In genomic region chr9:136526625-136527066, GRCh38 we compare ENCODE assay signal across 11 cellular contexts. TPM values are rescaled to one million over a fixed set of nuclear protein-coding genes. Genes with fewer than 3 reads are reported as not detected.
A peak's percentile ranks its signal among the peaks of the same experiment; 100 is the strongest.
DNase-seq lines count a peak whose midpoint lies in the region; ATAC-seq and TF ChIP-seq lines count a peak whose summit lies in the region.
"Had no signal": no experiment of that assay in that cellular context is flagged by ENCODE, and none has a peak within 500 bp of the region (broad histone marks: within the 10 kb centered on the region; RNA-seq: fewer than 3 reads in every experiment).

No MANE protein-coding gene starts in this region.

- TF ChIP-seq POLR2A in HCT116 (IDR thresholded peaks at IDR 0.05; ENCODE audit: borderline replicate concordance, extremely low read depth, insufficient read depth, insufficient read length) = no peak

- RAD21 ChIA-PET in HCT116 (lab: Charles Lee; ENCODE audit: low non-redundant PET in 1 of 2, low total read pairs in 2 of 2, uncharacterized antibody in 2 of 2, unreplicated experiment in 2 of 2) = no interaction called here

- DNase-seq in HCT116 (ENCODE audit: low read depth, low spot score) (no peak), NCI-H510A treated with DMSO at 0.1 percent for 48 hours (lab: John Stamatoyannopoulos, UW) (peak; percentile 44), left ventricle myocardium superior (no peak), GF-D8 (lab: John Stamatoyannopoulos, UW) (no peak)
- DNase-seq: activated CD4-positive, alpha-beta T cell treated with anti-CD3 and anti-CD28 coated beads for 1 hour; right lobe of liver had no signal

- H4K20me1 ChIP-seq in HCT116 (ENCODE audit: insufficient read depth) = no peaks in the 10 kb centered on the region

- no peaks in the 10 kb centered on the region for H3K9me2 ChIP-seq in HCT116 (ENCODE audit: insufficient read depth)

- H3K4me2 ChIP-seq in HCT116 (ENCODE audit: low read length) = no peak overlapping the region

- no TSS peak for BruUV-seq in HCT116 (replicated peaks; lab: Mats Ljungman, UMichigan)

- TF ChIP-seq CTCF in HCT116 (IDR thresholded peaks at IDR 0.05 in 2 of 3, conservative IDR thresholded peaks at IDR 0.05 in 1 of 3; ENCODE audit: borderline replicate concordance in 1 of 3, insufficient read depth in 1 of 3, low read depth in 2 of 3, low read length in 2 of 3) = no peak

- peak overlapping the region; percentile 65; the same call in 1 of the 2 replicates for H3K27ac ChIP-seq in HCT116 (ENCODE audit: low read depth, low read length)
- peak overlapping the region; percentile 64 for H3K27ac ChIP-seq in rectal smooth muscle tissue (ENCODE audit: low read depth, low read length)
- H3K27ac ChIP-seq: right lobe of liver had no signal

- H3K79me2 ChIP-seq in HCT116 (ENCODE audit: insufficient read depth, low read length) = peaks cover 44% of the 10 kb centered on the region

- H3K36me3 ChIP-seq in HCT116 (ENCODE audit: control insufficient read depth in 1 of 2, insufficient read depth in 2 of 2, low read length in 2 of 2) (no peaks in the 10 kb centered on the region), rectal smooth muscle tissue (ENCODE audit: control insufficient read depth, insufficient read depth, low read length) (peaks cover 5% of the 10 kb centered on the region)
- H3K36me3 ChIP-seq: right lobe of liver had no signal

- H3K9ac ChIP-seq in HCT116 (ENCODE audit: low read length) (no peak overlapping the region), rectal smooth muscle tissue (ENCODE audit: low read length) (no peak overlapping the region)

- no peaks in the 10 kb centered on the region for H3K9me3 ChIP-seq in HCT116 (ENCODE audit: control insufficient read depth in 1 of 2, insufficient read depth in 1 of 2, low read depth in 1 of 2, low read length in 2 of 2)
- H3K9me3 ChIP-seq: right lobe of liver had no signal

- intact Hi-C loops in HCT116 (cut with micrococcal nuclease) = no loop called here
- intact Hi-C loops in left ventricle myocardium superior (cut with micrococcal nuclease) = no loop called here

- TF ChIP-seq RAD21 in HCT116 (IDR thresholded peaks at IDR 0.05; ENCODE audit: low read depth) = no peak

- POLR2A ChIA-PET in HCT116 (lab: Charles Lee) = no interaction called here

- H3K4me3 ChIP-seq in HCT116 (replicated peaks in 1 of 2; ENCODE audit: low read depth in 1 of 2, low read length in 2 of 2) = no peak overlapping the region
- H3K4me3 ChIP-seq in rectal smooth muscle tissue (ENCODE audit: low read length) = no peak overlapping the region
- H3K4me3 ChIP-seq: right lobe of liver had no signal

- H2AFZ ChIP-seq in HCT116 (ENCODE audit: low read depth, low read length, poor library complexity, severe bottlenecking) = no peak overlapping the region

- CTCF ChIA-PET in HCT116 (lab: Charles Lee) = no interaction called here

- no peak for ATAC-seq in HCT116
- ATAC-seq in left ventricle myocardium superior = peak; percentile 8
- ATAC-seq in GM19351 (IDR thresholded peaks at IDR 0.05; ENCODE audit: unreplicated experiment) = no peak
- no peak for ATAC-seq in GM18868 (IDR thresholded peaks at IDR 0.05; ENCODE audit: unreplicated experiment)
- no peak for ATAC-seq in GM19467 (IDR thresholded peaks at IDR 0.05; ENCODE audit: unreplicated experiment)
- ATAC-seq: stimulated activated memory B cell treated with anti-CD40 and anti-IgM and Interleukin-4, amounts not matched to agents 10 μg/mL and 1 μg/mL and 100 μg/mL, for 72 hours had no signal

- H3K4me1 ChIP-seq in HCT116 (ENCODE audit: control insufficient read depth in 1 of 2, insufficient read depth in 2 of 2, low read length in 2 of 2) (peaks cover 29 to 44% of the 10 kb centered on the region in 2 experiments), rectal smooth muscle tissue (ENCODE audit: control insufficient read depth, insufficient read depth, low read length) (peaks cover 22% of the 10 kb centered on the region)

- no peaks in the 10 kb centered on the region for H3K27me3 ChIP-seq in HCT116 (ENCODE audit: insufficient read depth, low read length)
- H3K27me3 ChIP-seq in rectal smooth muscle tissue (ENCODE audit: control insufficient read depth, insufficient read depth, low read length) = no peaks in the 10 kb centered on the region
- H3K27me3 ChIP-seq: right lobe of liver had no signal

TF ChIP-seq in HCT116, 20 proteins besides CTCF, POLR2A, EP300 and RAD21:
- no peak for TF ChIP-seq FOSL1 (IDR thresholded peaks at IDR 0.05; ENCODE audit: low read depth)
- TF ChIP-seq TCF7L2 (IDR thresholded peaks at IDR 0.05; ENCODE audit: borderline replicate concordance, extremely low read depth, insufficient read depth, insufficient read length) = no peak
- no peak for TF ChIP-seq SP1 (IDR thresholded peaks at IDR 0.05; ENCODE audit: low read depth)
- no peak for TF ChIP-seq EZH2phosphoT487 (IDR thresholded peaks at IDR 0.05; ENCODE audit: borderline replicate concordance)
- no peak for TF ChIP-seq YY1 (IDR thresholded peaks at IDR 0.05; ENCODE audit: extremely low read depth, insufficient replicate concordance, low read depth, low read length)
- TF ChIP-seq ZBTB33 (IDR thresholded peaks at IDR 0.05; ENCODE audit: extremely low read depth, insufficient replicate concordance, low read length) = no peak

RNA-seq across cellular contexts. Expression of gene NOTCH1, which starts 19.2 kb away (rescaled TPM):
- total RNA-seq in HCT116 (2021; ENCODE audit: unreplicated experiment) (36.2 TPM), left ventricle myocardium superior (15.4 TPM)
- polyA plus RNA-seq in HCT116 (2012) = 14.8 and 21.3 TPM in 2 replicates

RNA-seq across cellular contexts. Expression of gene SEC16A, which starts 43.8 kb away (rescaled TPM):
- total RNA-seq in HCT116 (2021; ENCODE audit: unreplicated experiment) = 49.8 TPM
- 35.5 and 36.4 TPM in 2 replicates for polyA plus RNA-seq in HCT116 (2012)
- total RNA-seq in left ventricle myocardium superior = 23.2 TPM
